Comparison of ENCODE assay signal across 8 cellular contexts in genomic region chr1:113903496-113904291, GRCh38. TPM values are rescaled to one million over a fixed set of nuclear protein-coding genes. Genes with fewer than 3 reads are reported as not detected.
DNase-seq lines count a peak whose midpoint lies in the region; ATAC-seq lines count a peak whose summit lies in the region.

No MANE protein-coding gene starts in this region.

- H3K9me3 ChIP-seq in HAP-1 (no peaks in the 10 kb centered on the region), right cardiac atrium (ENCODE audit: control insufficient read depth, low read length) (no peaks in the 10 kb centered on the region)

- H3K27ac Mint-ChIP-seq in activated T-cell treated with anti-CD3 and anti-CD28 coated beads, Interleukin-2, amount 50 U/mL, for 24 hours = peak overlapping the region; percentile 98

- DNase-seq in ACHN (peak; percentile 11), HAP-1 (ENCODE audit: low spot score in 2 of 2) (peak in 1 of 2 experiments; percentile 14), right cardiac atrium (no peak), NCI-H1694 (lab: John Stamatoyannopoulos, UW) (no peak), iPS-NIHi7 (ENCODE audit: extremely low spot score) (no peak)
- no peak for DNase-seq in activated T-cell treated with anti-CD3 and anti-CD28 coated beads, Interleukin-2, amount 50 U/mL, for 24 hours
- DNase-seq in stimulated activated CD4-positive, alpha-beta T cell treated with anti-CD3 and anti-CD28 coated beads, Interleukin-15, amount 100 ng/mL, for 24 hours = peak; percentile 30

- no peaks in the 10 kb centered on the region for H3K27me3 Mint-ChIP-seq in activated T-cell treated with anti-CD3 and anti-CD28 coated beads, Interleukin-2, amount 50 U/mL, for 24 hours

- H3K4me3 Mint-ChIP-seq in activated T-cell treated with anti-CD3 and anti-CD28 coated beads, Interleukin-2, amount 50 U/mL, for 24 hours = peak overlapping the region; percentile 98

- ATAC-seq in right cardiac atrium = no peak
- ATAC-seq in GM19328 (IDR thresholded peaks at IDR 0.05; ENCODE audit: unreplicated experiment) = no peak

- H3K4me1 ChIP-seq in HAP-1 (peaks cover 8% of the 10 kb centered on the region), right cardiac atrium (ENCODE audit: control insufficient read depth, insufficient read depth, low read length) (no peaks in the 10 kb centered on the region)

- in situ Hi-C loops in ACHN (cut with HindIII; ENCODE audit: low pct_ligation_motif_present, low pct_unique_long_range_greater_than_20kb, low sequenced_read_pairs) (no loop called here), HAP-1 (cut with MboI; ENCODE audit: low sequenced_read_pairs) (no loop called here)

- H3K36me3 Mint-ChIP-seq in activated T-cell treated with anti-CD3 and anti-CD28 coated beads, Interleukin-2, amount 50 U/mL, for 24 hours (ENCODE audit: low read depth) = peaks cover 88% of the 10 kb centered on the region

- peak overlapping the region; percentile 87 for H3K27ac ChIP-seq in right cardiac atrium (ENCODE audit: low read length)

- no peaks in the 10 kb centered on the region for H3K27me3 ChIP-seq in HAP-1 (ENCODE audit: low read depth)
- H3K27me3 ChIP-seq in right cardiac atrium (ENCODE audit: control insufficient read depth, insufficient read depth) = no peaks in the 10 kb centered on the region

- intact Hi-C loops in right cardiac atrium (cut with DNase I) = loop anchor here in 2 of 4 donors (2.0 to 10.0 kb wide), 3 partner anchors 25 to 69 kb away; partner anchors contain the start of gene HIPK1 (in 1 of the 2)

- peaks cover 22% of the 10 kb centered on the region for H3K36me3 ChIP-seq in HAP-1 (replicated peaks)

- H3K4me3 ChIP-seq in HAP-1 = peak overlapping the region; percentile 85
- peak overlapping the region; percentile 50 for H3K4me3 ChIP-seq in right cardiac atrium (ENCODE audit: low read length)

- H3K4me1 Mint-ChIP-seq in activated T-cell treated with anti-CD3 and anti-CD28 coated beads, Interleukin-2, amount 50 U/mL, for 24 hours (ENCODE audit: low read depth) = peaks cover 65% of the 10 kb centered on the region

- 14% methylated on average over 7 of the region's 7 CpGs for WGBS in right cardiac atrium

- no peaks in the 10 kb centered on the region for H3K9me3 Mint-ChIP-seq in activated T-cell treated with anti-CD3 and anti-CD28 coated beads, Interleukin-2, amount 50 U/mL, for 24 hours

RNA-seq across cellular contexts. Expression of gene AP4B1, which starts 0.9 kb away (rescaled TPM):
- 10 to 100 TPM; 11.0 to 16.7 (median 15.8) TPM for total RNA-seq in right cardiac atrium
- polyA plus RNA-seq in right cardiac atrium = 8.9 TPM

RNA-seq across cellular contexts. Expression of gene DCLRE1B, which starts 1.4 kb away (rescaled TPM):
- 1 to 10 TPM; 2.3 to 3.4 (median 2.6) TPM for total RNA-seq in right cardiac atrium
- polyA plus RNA-seq in right cardiac atrium = 0.97 TPM

RNA-seq across cellular contexts. Expression of gene BCL2L15, which starts 16.3 kb away (rescaled TPM):
- total RNA-seq in right cardiac atrium = under 1 TPM; 0.15 to 0.89 (median 0.36) TPM
- polyA plus RNA-seq in right cardiac atrium = 0.09 TPM

RNA-seq across cellular contexts. Expression of gene HIPK1, which starts 25.4 kb away (rescaled TPM):
- total RNA-seq in right cardiac atrium = 10 to 100 TPM; 56.1 to 98.7 (median 62.8) TPM
- 14.4 TPM for polyA plus RNA-seq in right cardiac atrium

RNA-seq across cellular contexts. Expression of gene PTPN22, which starts 32.2 kb away (rescaled TPM):
- total RNA-seq in right cardiac atrium = 1 to 10 TPM; 1.1 to 1.6 (median 1.4) TPM
- polyA plus RNA-seq in right cardiac atrium = 0.48 TPM

Comparison
In these comparisons a context has a peak if more than half of its experiments do, and no peak if none do; other contexts are left out.
1. DNase-seq: peak in ACHN (single experiment) and stimulated activated CD4-positive, alpha-beta T cell treated with anti-CD3 and anti-CD28 coated beads, Interleukin-15, amount 100 ng/mL, for 24 hours (single experiment); none in activated T-cell treated with anti-CD3 and anti-CD28 coated beads, Interleukin-2, amount 50 U/mL, for 24 hours (single experiment), right cardiac atrium (0 of 3), NCI-H1694 (single experiment) and iPS-NIHi7 (single experiment).